Comparison of ENCODE assay signal across 14 cellular contexts in the genomic region with DNA sequence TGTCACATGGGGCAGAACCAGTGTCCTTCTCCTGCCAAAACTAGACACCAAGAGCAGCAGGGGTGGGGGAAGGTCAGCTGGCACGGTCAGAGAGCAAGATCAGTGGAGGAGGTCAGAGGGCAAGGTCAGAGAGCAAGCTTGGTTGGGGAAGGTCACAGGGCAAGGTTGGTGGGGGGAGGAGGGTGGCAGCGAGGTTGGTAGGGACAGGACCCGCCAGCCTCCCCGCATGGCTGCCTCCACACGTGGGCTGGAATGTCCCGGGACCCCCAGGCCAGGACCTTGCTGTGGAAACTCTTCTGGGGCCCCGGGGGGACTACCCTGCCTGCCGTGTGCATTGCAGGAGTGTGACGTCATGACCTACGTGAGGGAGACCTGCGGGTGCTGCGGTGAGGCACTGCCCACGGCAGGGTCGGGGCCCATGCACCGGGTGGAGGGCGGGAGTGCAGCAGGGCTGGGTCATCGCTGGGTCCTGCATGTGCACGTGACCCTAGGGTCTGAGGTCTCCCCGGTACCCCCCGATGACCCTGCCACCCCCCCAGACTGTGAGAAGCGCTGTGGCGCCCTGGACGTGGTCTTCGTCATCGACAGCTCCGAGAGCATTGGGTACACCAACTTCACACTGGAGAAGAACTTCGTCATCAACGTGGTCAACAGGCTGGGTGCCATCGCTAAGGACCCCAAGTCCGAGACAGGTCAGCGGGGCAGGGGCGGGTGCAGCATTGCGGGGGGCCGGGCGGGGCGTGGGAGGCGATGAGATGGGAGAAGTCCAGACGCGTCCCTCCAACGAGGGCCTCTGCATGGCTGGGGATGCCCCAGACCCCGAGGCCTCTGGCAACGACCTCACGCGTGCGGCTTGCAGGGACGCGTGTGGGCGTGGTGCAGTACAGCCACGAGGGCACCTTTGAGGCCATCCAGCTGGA. TPM values are rescaled to one million over a fixed set of nuclear protein-coding genes. Genes with fewer than 3 reads are reported as not detected.
DNase-seq lines count a peak whose midpoint lies in the region; ATAC-seq and TF ChIP-seq lines count a peak whose summit lies in the region.
"Had no signal": no experiment of that assay in that cellular context is flagged by ENCODE, and none has a peak within 500 bp of the region (broad histone marks: within the 10 kb centered on the region; RNA-seq: fewer than 3 reads in every experiment).

No MANE protein-coding gene starts in this region.

- no peak for ATAC-seq in GM18505 (IDR thresholded peaks at IDR 0.05; ENCODE audit: unreplicated experiment)

- TF ChIP-seq EP300 in stomach (IDR thresholded peaks at IDR 0.05) = no peak

- no peak for TF ChIP-seq CTCF in adrenal gland (IDR thresholded peaks at IDR 0.05)
- TF ChIP-seq CTCF in liver (IDR thresholded peaks at IDR 0.05; ENCODE audit: low read depth, low read length, missing input control) = no peak
- no peak for TF ChIP-seq CTCF in stomach (IDR thresholded peaks at IDR 0.05)

- peaks cover 0 to 21% of the 10 kb centered on the region in 2 donors for H3K36me3 ChIP-seq in adrenal gland (replicated peaks in 1 of 2)
- no peaks in the 10 kb centered on the region for H3K36me3 ChIP-seq in liver (ENCODE audit: control insufficient read depth in 4 of 4, insufficient read depth in 3 of 4, low read depth in 1 of 4, low read length in 3 of 4)
- H3K36me3 ChIP-seq in stomach = peaks cover 39 to 95% (median 79%) of the 10 kb centered on the region in 4 donors

- no peak overlapping the region for H3K9ac ChIP-seq in liver (ENCODE audit: low read depth in 1 of 2, low read length in 2 of 2)

- no peak overlapping the region for H3K27ac ChIP-seq in adrenal gland
- no peak overlapping the region for H3K27ac ChIP-seq in liver (ENCODE audit: low read depth in 1 of 2, low read length in 2 of 2)
- peak overlapping the region in 2 of 5 donors; percentile 3 to 24 for H3K27ac ChIP-seq in stomach
- H3K27ac ChIP-seq: RWPE1 had no signal

- H3K4me1 ChIP-seq in adrenal gland (replicated peaks in 1 of 2) (no peaks in the 10 kb centered on the region), liver (ENCODE audit: control insufficient read depth in 4 of 4, insufficient read depth in 4 of 4, low read length in 3 of 4) (peaks cover 0 to 4% (median 0%) of the 10 kb centered on the region in 4 donors), stomach (no peaks in the 10 kb centered on the region)

- no peak for TF ChIP-seq POLR2A in adrenal gland (IDR thresholded peaks at IDR 0.05)
- no peak for TF ChIP-seq POLR2A in stomach (IDR thresholded peaks at IDR 0.05)
- TF ChIP-seq POLR2A in GM18505 (IDR thresholded peaks at IDR 0.05; ENCODE audit: borderline replicate concordance, extremely low read depth, insufficient read depth, insufficient read length) = no peak

- WGBS in adrenal gland, 4 donors = 87 to 93% (median 89%) methylated on average over 28 to 49 of the region's 49 CpGs
- WGBS in liver = 84% methylated on average over 49 of the region's 49 CpGs
- 85 to 91% (median 88%) methylated on average over 31 to 49 of the region's 49 CpGs for WGBS in stomach, 5 donors

- intact Hi-C loops in adrenal gland (cut with DNase I) (no loop called here), stomach (cut with DNase I; ENCODE audit: low total_unique reads) (loop anchor here (10.0 kb wide), 1 partner anchor 130 kb away; no protein-coding TSS in a partner anchor)

- H3K9me3 ChIP-seq in adrenal gland (replicated peaks in 1 of 3) (no peaks in the 10 kb centered on the region), liver (ENCODE audit: control insufficient read depth in 4 of 4, low read length in 3 of 4) (no peaks in the 10 kb centered on the region), stomach (no peaks in the 10 kb centered on the region)

- no peak for TF ChIP-seq RAD21 in liver (IDR thresholded peaks at IDR 0.05)

- H3K27me3 ChIP-seq in adrenal gland (no peaks in the 10 kb centered on the region), liver (ENCODE audit: control insufficient read depth in 4 of 4, insufficient read depth in 4 of 4, low read length in 3 of 4) (no peaks in the 10 kb centered on the region), stomach (no peaks in the 10 kb centered on the region)

- DNase-seq in activated effector memory CD4-positive, alpha-beta T cell treated with anti-CD3 and anti-CD28 coated beads, Interleukin-2, amount 50 U/mL, for 16 hours = peak; percentile 55
- DNase-seq in activated effector memory CD4-positive, alpha-beta T cell treated with Interleukin-2 at 50 U/mL for 16 hours = no peak
- DNase-seq in adrenal gland (peak in 6 of 7 donors; percentile 1 to 20 (median 8)), stomach (peak; percentile 21), RKO (ENCODE audit: low spot score) (no peak), cortex of kidney (lab: John Stamatoyannopoulos, UW) (no peak)
- DNase-seq: KBM-7, mammary epithelial cell, NCI-H1694 treated with DMSO at 0.1 percent for 48 hours, NCI-H524 treated with DMSO at 0.1 percent for 48 hours, occipital lobe had no signal

- H3K4me3 ChIP-seq in adrenal gland (no peak overlapping the region), liver (ENCODE audit: low read depth in 1 of 3, low read length in 3 of 3) (no peak overlapping the region), stomach (no peak overlapping the region)

TF ChIP-seq in liver, 16 proteins besides CTCF, POLR2A, EP300 and RAD21:
- TF ChIP-seq HNF4A (conservative IDR thresholded peaks at IDR 0.05) (peak; percentile 15 to 17), NR2F2 (IDR thresholded peaks at IDR 0.05) (peak; percentile 84), TAF1 (conservative IDR thresholded peaks at IDR 0.05) (no peak)

RNA-seq across cellular contexts. Expression of gene COL6A2, which starts 27.3 kb away (rescaled TPM):
- 100 to 1,000 TPM in 7 of 8 donors, 10 to 100 TPM in 1; 80.3 to 335 (median 181) TPM for total RNA-seq in adrenal gland
- 100 to 1,000 TPM in 2 of 3 donors, 10 to 100 TPM in 1; 19.0 to 543 (median 246) TPM for polyA plus RNA-seq in adrenal gland
- total RNA-seq in liver = 10 to 100 TPM; 39.1 to 44.3 TPM
- 10 to 100 TPM in 1 of 2 donors, 1 to 10 TPM in 1; 5.8 to 80.8 TPM for polyA plus RNA-seq in liver
- total RNA-seq in stomach = 1,000 to 10,000 TPM in 1 of 5 donors, 100 to 1,000 TPM in 4; 351 to 3,737 (median 491) TPM
- polyA plus RNA-seq in stomach = 100 to 1,000 TPM in 2 of 3 donors, 10 to 100 TPM in 1; 79.3 to 246 (median 113) TPM

RNA-seq across cellular contexts. Expression of gene FTCD, which starts 30.2 kb away (rescaled TPM):
- total RNA-seq in adrenal gland (1 to 10 TPM in 4 of 8 donors, under 1 TPM in 2, not detected in 2; 0.36 to 2.1 (median 1.8) TPM), liver (100 to 1,000 TPM; 168 to 178 TPM), stomach (1 to 10 TPM in 2 of 5 donors, not detected in 3; 1.3 to 6.7 TPM)
- polyA plus RNA-seq in adrenal gland (10 to 100 TPM in 2 of 3 donors, under 1 TPM in 1; 0.20 to 16.8 (median 11.4) TPM), liver (100 to 1,000 TPM; 130 to 182 TPM), stomach (1 to 10 TPM in 1 of 3 donors, under 1 TPM in 2; 0.25 to 2.4 (median 0.53) TPM)
- total RNA-seq: occipital lobe had no signal
- polyA plus RNA-seq: mammary epithelial cell had no signal

RNA-seq across cellular contexts. Expression of gene SPATC1L, which starts 59.1 kb away (rescaled TPM):
- total RNA-seq in adrenal gland = 10 to 100 TPM in 7 of 8 donors, 1 to 10 TPM in 1; 8.4 to 58.5 (median 25.3) TPM
- 10 to 100 TPM; 12.8 to 91.5 (median 51.5) TPM for polyA plus RNA-seq in adrenal gland
- 1 to 10 TPM in 1 of 2 donors, under 1 TPM in 1; 0.33 to 3.5 TPM for total RNA-seq in liver
- 1 to 10 TPM in 1 of 2 donors, under 1 TPM in 1; 0.36 to 1.2 TPM for polyA plus RNA-seq in liver
- total RNA-seq in stomach = 10 to 100 TPM in 2 of 5 donors, 1 to 10 TPM in 1, under 1 TPM in 1, not detected in 1; 0.72 to 26.4 (median 8.0) TPM
- 10 to 100 TPM in 2 of 3 donors, 1 to 10 TPM in 1; 7.0 to 14.2 (median 13.7) TPM for polyA plus RNA-seq in stomach

Comparison
In these comparisons a context has a peak if more than half of its experiments do, and no peak if none do; other contexts are left out.
1. DNase-seq: peak in activated effector memory CD4-positive, alpha-beta T cell treated with anti-CD3 and anti-CD28 coated beads, Interleukin-2, amount 50 U/mL, for 16 hours (single experiment), adrenal gland (6 of 7) and stomach (single experiment); none in activated effector memory CD4-positive, alpha-beta T cell treated with Interleukin-2 at 50 U/mL for 16 hours (single experiment), RKO (single experiment) and cortex of kidney (single experiment).
2. RNA of gene FTCD, which starts 30.2 kb away (total RNA-seq): 168 to 178 TPM in liver; 0.36 to 2.1 TPM in adrenal gland and 1.3 to 6.7 TPM in stomach; every median in the first group is over 10 times any median in the second.